Comparison of ENCODE assay signal across 8 cellular contexts in genomic region chr1:179882253-179883039, GRCh38.
DNase-seq lines count a peak whose midpoint lies in the region; ATAC-seq lines count a peak whose summit lies in the region.

Gene TOR1AIP1, plus strand, starts transcription at chr1:179882285. Its CDS starts 218 bp downstream, at chr1:179882503.

- H3K4me1 Mint-ChIP-seq in central memory CD8-positive, alpha-beta T cell = peaks cover 36% of the 10 kb centered on the region

- ATAC-seq in GM19035 (IDR thresholded peaks at IDR 0.05; ENCODE audit: unreplicated experiment) = peak; percentile 77
- peak; percentile 76 for ATAC-seq in HG03354 (IDR thresholded peaks at IDR 0.05; ENCODE audit: poor library complexity, severe bottlenecking, unreplicated experiment)
- peak; percentile 73 for ATAC-seq in central memory CD8-positive, alpha-beta T cell (replicated peaks; ENCODE audit: extremely low read depth, poor library complexity, severe bottlenecking)

- no peaks in the 10 kb centered on the region for H3K9me3 Mint-ChIP-seq in central memory CD8-positive, alpha-beta T cell

- peaks cover 37% of the 10 kb centered on the region for H3K36me3 Mint-ChIP-seq in central memory CD8-positive, alpha-beta T cell (ENCODE audit: insufficient read depth)

- no peaks in the 10 kb centered on the region for H3K27me3 Mint-ChIP-seq in central memory CD8-positive, alpha-beta T cell

- DNase-seq in AML-193 (lab: John Stamatoyannopoulos, UW) (peak; percentile 92 to 93), NCI-H446 (lab: John Stamatoyannopoulos, UW) (peak; percentile 97 to 99), iris pigment epithelial cell (ENCODE audit: low read depth) (peak; percentile 99)
- DNase-seq in activated CD4-positive, CD25-positive, alpha-beta regulatory T cell treated with anti-CD3 and anti-CD28 coated beads, Interleukin-2, amount 50 U/mL, for 16 hours (ENCODE audit: low read depth, low spot score) = peak; percentile 94
- peak; percentile 92 to 97 for DNase-seq in central memory CD8-positive, alpha-beta T cell (ENCODE audit: low spot score in 2 of 2)
- DNase-seq in stimulated activated CD4-positive, alpha-beta T cell treated with anti-CD3 and anti-CD28 coated beads, Interleukin-12 subunit alpha, Interleukin-12 subunit beta, amount 100 ng/mL, for 4 hours = peak; percentile 93

- H3K4me3 Mint-ChIP-seq in central memory CD8-positive, alpha-beta T cell = peak within 1 kb of the TSS; percentile 91

- H3K27ac Mint-ChIP-seq in central memory CD8-positive, alpha-beta T cell (ENCODE audit: low read depth) = peak within 1 kb of the TSS; percentile 99

Comparison
In these comparisons a context has a peak if more than half of its experiments do, and no peak if none do; other contexts are left out.
1. Peak in every context shown above with its lines: DNase-seq and ATAC-seq.